ENCODE assay signal across 1 cellular context in genomic region chr18:9987931-9988330, GRCh38.
A peak's percentile ranks its signal among the peaks of the same experiment; 100 is the strongest.
TF ChIP-seq lines count a peak whose summit lies in the region.

No MANE protein-coding gene starts in this region.

TF ChIP-seq in HepG2, 621 proteins besides CTCF, POLR2A, EP300 and RAD21 (continued from another document and continues in another):
- TF ChIP-seq TMF1 (CRISPR knock-in tag; IDR thresholded peaks at IDR 0.05; ENCODE audit: low read depth) (no peak), ZNF235 (CRISPR knock-in tag; IDR thresholded peaks at IDR 0.05; ENCODE audit: borderline replicate concordance) (no peak), ZNF12 (CRISPR knock-in tag; IDR thresholded peaks at IDR 0.05) (peak; percentile 26; the same call in 1 of the 2 replicates), ZNF24 (IDR thresholded peaks at IDR 0.05) (no peak), ZNF329 (CRISPR knock-in tag; IDR thresholded peaks at IDR 0.05; ENCODE audit: low read depth) (no peak), ZNF746 (CRISPR knock-in tag; IDR thresholded peaks at IDR 0.05) (no peak), SRSF4 (IDR thresholded peaks at IDR 0.05; ENCODE audit: low read depth, low read length, poor library complexity, severe bottlenecking) (no peak), ATRX (CRISPR knock-in tag; IDR thresholded peaks at IDR 0.05; ENCODE audit: borderline replicate concordance) (no peak), TARDBP (CRISPR knock-in tag; IDR thresholded peaks at IDR 0.05) (no peak), KDM5B (CRISPR knock-in tag; IDR thresholded peaks at IDR 0.05; ENCODE audit: borderline replicate concordance) (0 out of 2 replicates have a peak, but pooled peaks have one; percentile 23), AHDC1 (CRISPR knock-in tag; IDR thresholded peaks at IDR 0.05; ENCODE audit: borderline replicate concordance) (no peak), BCLAF1 (IDR thresholded peaks at IDR 0.05) (no peak), NAIF1 (CRISPR knock-in tag; IDR thresholded peaks at IDR 0.05; ENCODE audit: borderline replicate concordance) (no peak), SP140L (CRISPR knock-in tag; IDR thresholded peaks at IDR 0.05; ENCODE audit: borderline replicate concordance) (no peak), RNF2 (conservative IDR thresholded peaks at IDR 0.05; ENCODE audit: low read depth) (no peak), ZFAT (CRISPR knock-in tag; conservative IDR thresholded peaks at IDR 0.05) (no peak), NFKB2 (CRISPR knock-in tag; IDR thresholded peaks at IDR 0.05; ENCODE audit: borderline replicate concordance) (0 out of 2 replicates have a peak, but pooled peaks have one; percentile 26), KDM6A (CRISPR knock-in tag; IDR thresholded peaks at IDR 0.05; ENCODE audit: low read depth) (no peak), ZNF788 (CRISPR knock-in tag; IDR thresholded peaks at IDR 0.05; ENCODE audit: borderline replicate concordance) (no peak), ZNF75D (CRISPR knock-in tag; IDR thresholded peaks at IDR 0.05; ENCODE audit: borderline replicate concordance) (no peak), ZMYM2 (CRISPR knock-in tag; IDR thresholded peaks at IDR 0.05) (0 out of 2 replicates have a peak, but pooled peaks have one; percentile 21), PRDM4 (CRISPR knock-in tag; IDR thresholded peaks at IDR 0.05; ENCODE audit: borderline replicate concordance) (no peak), SALL2 (CRISPR knock-in tag; IDR thresholded peaks at IDR 0.05) (no peak), ZNF354B (CRISPR knock-in tag; IDR thresholded peaks at IDR 0.05) (no peak), ZNF460 (CRISPR knock-in tag; IDR thresholded peaks at IDR 0.05; ENCODE audit: borderline replicate concordance) (no peak), REPIN1 (CRISPR knock-in tag; IDR thresholded peaks at IDR 0.05; ENCODE audit: borderline replicate concordance, low read depth) (no peak), ZBTB1 (CRISPR knock-in tag; IDR thresholded peaks at IDR 0.05; ENCODE audit: borderline replicate concordance) (no peak), ZNF83 (CRISPR knock-in tag; IDR thresholded peaks at IDR 0.05; ENCODE audit: borderline replicate concordance) (no peak), GATAD2A (CRISPR knock-in tag; IDR thresholded peaks at IDR 0.05) (peak; percentile 47), BCL6 (CRISPR knock-in tag; IDR thresholded peaks at IDR 0.05) (peak; percentile 27; the same call in 1 of the 2 replicates), ZSCAN12 (CRISPR knock-in tag; IDR thresholded peaks at IDR 0.05) (no peak), ZNF343 (CRISPR knock-in tag; IDR thresholded peaks at IDR 0.05) (no peak), ZBTB49 (CRISPR knock-in tag; IDR thresholded peaks at IDR 0.05; ENCODE audit: borderline replicate concordance) (no peak), ZNF335 (CRISPR knock-in tag; IDR thresholded peaks at IDR 0.05) (no peak), ZNF670 (CRISPR knock-in tag; IDR thresholded peaks at IDR 0.05; ENCODE audit: borderline replicate concordance) (no peak), PAF1 (CRISPR knock-in tag; IDR thresholded peaks at IDR 0.05) (no peak)
- TF ChIP-seq, protein P1, sequence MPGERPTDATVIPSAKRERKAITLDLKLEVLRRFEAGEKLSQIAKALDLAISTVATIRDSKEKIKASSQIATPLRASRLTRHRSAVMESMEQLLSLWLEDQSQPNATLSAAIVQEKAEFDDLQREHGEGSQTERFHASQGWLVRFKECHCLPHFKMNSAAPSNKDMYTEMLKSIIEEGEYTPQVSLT (CRISPR knock-in tag; IDR thresholded peaks at IDR 0.05; ENCODE audit: borderline replicate concordance, low read depth): no peak
- TF ChIP-seq, protein P2, sequence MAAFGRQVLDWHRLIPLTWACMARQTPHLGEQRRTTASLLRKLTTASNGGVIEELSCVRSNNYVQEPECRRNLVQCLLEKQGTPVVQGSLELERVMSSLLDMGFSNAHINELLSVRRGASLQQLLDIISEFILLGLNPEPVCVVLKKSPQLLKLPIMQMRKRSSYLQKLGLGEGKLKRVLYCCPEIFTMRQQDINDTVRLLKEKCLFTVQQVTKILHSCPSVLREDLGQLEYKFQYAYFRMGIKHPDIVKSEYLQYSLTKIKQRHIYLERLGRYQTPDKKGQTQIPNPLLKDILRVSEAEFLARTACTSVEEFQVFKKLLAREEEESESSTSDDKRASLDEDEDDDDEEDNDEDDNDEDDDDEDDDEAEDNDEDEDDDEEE (CRISPR knock-in tag; IDR thresholded peaks at IDR 0.05): no peak
- TF ChIP-seq, protein P3, sequence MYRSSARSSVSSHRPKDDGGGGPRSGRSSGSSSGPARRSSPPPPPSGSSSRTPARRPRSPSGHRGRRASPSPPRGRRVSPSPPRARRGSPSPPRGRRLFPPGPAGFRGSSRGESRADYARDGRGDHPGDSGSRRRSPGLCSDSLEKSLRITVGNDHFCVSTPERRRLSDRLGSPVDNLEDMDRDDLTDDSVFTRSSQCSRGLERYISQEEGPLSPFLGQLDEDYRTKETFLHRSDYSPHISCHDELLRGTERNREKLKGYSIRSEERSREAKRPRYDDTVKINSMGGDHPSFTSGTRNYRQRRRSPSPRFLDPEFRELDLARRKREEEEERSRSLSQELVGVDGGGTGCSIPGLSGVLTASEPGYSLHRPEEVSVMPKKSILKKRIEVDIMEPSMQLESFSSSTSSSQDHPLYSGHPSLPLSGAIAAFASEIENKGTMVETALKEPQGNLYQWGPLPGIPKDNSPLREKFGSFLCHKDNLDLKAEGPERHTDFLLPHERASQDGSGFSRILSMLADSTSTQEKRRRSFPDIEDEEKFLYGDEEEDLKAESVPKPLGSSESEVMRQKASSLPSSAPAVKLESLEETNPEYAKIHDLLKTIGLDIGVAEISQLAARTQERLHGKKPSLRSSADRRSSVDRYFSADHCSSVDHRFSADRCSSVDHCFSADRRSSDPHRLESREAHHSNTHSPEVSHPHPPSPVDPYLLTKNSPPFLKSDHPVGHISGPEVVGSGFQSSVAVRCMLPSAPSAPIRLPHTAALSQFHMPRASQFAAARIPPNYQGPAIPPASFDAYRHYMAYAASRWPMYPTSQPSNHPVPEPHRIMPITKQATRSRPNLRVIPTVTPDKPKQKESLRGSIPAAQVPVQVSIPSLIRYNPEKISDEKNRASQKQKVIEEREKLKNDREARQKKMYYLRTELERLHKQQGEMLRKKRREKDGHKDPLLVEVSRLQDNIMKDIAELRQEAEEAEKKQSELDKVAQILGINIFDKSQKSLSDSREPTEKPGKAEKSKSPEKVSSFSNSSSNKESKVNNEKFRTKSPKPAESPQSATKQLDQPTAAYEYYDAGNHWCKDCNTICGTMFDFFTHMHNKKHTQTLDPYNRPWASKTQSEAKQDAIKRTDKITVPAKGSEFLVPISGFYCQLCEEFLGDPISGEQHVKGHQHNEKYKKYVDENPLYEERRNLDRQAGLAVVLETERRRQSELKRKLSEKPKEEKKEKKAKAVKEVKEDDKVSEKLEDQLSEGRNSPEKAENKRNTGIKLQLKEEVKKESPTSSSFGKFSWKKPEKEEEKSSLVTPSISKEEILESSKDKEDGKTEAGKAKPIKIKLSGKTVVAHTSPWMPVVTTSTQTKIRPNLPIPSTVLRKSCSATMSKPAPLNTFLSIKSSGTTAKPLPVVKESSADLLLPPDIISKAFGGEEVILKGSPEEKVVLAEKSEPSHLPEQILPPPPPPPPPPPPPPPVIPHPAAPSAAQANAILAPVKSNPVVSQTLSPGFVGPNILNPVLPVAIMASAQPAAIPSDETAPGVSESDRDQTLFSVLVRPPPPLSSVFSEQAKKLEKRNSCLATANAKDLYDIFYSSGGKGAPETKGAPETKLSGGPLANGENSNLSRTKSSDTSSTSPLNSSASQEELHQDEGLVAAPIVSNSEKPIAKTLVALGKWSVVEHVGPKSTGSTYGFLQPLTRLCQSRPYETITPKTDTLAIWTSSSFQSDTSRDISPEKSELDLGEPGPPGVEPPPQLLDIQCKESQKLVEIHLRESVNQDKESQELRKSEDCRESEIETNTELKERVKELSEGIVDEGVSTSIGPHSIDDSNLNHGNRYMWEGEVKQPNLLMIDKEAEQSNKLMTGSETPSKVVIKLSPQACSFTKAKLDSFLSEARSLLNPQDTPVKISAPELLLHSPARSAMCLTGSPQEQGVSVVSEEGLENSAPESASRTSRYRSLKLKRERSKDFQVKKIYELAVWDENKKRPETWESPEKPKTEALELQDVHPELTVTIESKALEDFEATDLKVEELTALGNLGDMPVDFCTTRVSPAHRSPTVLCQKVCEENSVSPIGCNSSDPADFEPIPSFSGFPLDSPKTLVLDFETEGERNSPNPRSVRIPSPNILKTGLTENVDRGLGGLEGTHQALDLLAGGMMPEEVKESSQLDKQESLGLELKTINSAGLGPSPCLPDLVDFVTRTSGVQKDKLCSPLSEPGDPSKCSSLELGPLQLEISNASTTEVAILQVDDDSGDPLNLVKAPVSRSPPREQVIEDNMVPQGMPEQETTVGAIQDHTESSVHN (CRISPR knock-in tag; IDR thresholded peaks at IDR 0.05): no peak
